ENCODE assay signal across 1 cellular context in the genomic region with DNA sequence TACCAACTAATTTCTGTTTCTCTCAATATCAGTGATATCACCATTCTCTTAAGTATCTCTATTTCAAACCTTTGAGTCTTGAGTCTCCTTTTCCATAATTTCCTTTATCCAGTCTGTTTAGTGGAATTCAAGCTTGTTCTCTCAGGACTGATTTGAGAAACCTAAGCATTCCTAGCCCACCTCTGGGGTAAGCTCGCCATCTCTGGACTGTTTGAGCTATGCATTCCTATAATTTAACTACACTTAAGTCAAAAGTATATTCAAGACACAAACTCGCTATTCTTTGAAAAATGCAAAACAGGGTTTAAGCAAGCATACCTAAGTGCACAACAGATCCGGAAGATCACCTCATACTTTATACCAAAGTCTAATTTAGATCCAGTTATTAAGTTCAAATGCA.
TF ChIP-seq lines count a peak whose summit lies in the region.

No MANE protein-coding gene starts in this region.

TF ChIP-seq in K562, 482 proteins besides CTCF, POLR2A, EP300 and RAD21:
- TF ChIP-seq IRF2 (CRISPR knock-in tag; IDR thresholded peaks at IDR 0.05): no peak
- TF ChIP-seq, protein P1, sequence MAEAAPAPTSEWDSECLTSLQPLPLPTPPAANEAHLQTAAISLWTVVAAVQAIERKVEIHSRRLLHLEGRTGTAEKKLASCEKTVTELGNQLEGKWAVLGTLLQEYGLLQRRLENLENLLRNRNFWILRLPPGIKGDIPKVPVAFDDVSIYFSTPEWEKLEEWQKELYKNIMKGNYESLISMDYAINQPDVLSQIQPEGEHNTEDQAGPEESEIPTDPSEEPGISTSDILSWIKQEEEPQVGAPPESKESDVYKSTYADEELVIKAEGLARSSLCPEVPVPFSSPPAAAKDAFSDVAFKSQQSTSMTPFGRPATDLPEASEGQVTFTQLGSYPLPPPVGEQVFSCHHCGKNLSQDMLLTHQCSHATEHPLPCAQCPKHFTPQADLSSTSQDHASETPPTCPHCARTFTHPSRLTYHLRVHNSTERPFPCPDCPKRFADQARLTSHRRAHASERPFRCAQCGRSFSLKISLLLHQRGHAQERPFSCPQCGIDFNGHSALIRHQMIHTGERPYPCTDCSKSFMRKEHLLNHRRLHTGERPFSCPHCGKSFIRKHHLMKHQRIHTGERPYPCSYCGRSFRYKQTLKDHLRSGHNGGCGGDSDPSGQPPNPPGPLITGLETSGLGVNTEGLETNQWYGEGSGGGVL (CRISPR knock-in tag; IDR thresholded peaks at IDR 0.05): no peak
- no peak for TF ChIP-seq ARID1B (IDR thresholded peaks at IDR 0.05)
- TF ChIP-seq ILK (tag; IDR thresholded peaks at IDR 0.05; ENCODE audit: borderline replicate concordance, low read depth): no peak
- no peak for TF ChIP-seq ZNF184 (CRISPR knock-in tag; IDR thresholded peaks at IDR 0.05)
- TF ChIP-seq SREBF1 (IDR thresholded peaks at IDR 0.05; ENCODE audit: borderline replicate concordance, low read depth, low read length): no peak
- TF ChIP-seq NFIX (CRISPR knock-in tag; IDR thresholded peaks at IDR 0.05; ENCODE audit: low read depth): no peak
- TF ChIP-seq SMC3 (conservative IDR thresholded peaks at IDR 0.05; ENCODE audit: insufficient read depth, low read depth, low read length): no peak
- no peak for TF ChIP-seq GATAD2A (IDR thresholded peaks at IDR 0.05)
- TF ChIP-seq, protein P2, sequence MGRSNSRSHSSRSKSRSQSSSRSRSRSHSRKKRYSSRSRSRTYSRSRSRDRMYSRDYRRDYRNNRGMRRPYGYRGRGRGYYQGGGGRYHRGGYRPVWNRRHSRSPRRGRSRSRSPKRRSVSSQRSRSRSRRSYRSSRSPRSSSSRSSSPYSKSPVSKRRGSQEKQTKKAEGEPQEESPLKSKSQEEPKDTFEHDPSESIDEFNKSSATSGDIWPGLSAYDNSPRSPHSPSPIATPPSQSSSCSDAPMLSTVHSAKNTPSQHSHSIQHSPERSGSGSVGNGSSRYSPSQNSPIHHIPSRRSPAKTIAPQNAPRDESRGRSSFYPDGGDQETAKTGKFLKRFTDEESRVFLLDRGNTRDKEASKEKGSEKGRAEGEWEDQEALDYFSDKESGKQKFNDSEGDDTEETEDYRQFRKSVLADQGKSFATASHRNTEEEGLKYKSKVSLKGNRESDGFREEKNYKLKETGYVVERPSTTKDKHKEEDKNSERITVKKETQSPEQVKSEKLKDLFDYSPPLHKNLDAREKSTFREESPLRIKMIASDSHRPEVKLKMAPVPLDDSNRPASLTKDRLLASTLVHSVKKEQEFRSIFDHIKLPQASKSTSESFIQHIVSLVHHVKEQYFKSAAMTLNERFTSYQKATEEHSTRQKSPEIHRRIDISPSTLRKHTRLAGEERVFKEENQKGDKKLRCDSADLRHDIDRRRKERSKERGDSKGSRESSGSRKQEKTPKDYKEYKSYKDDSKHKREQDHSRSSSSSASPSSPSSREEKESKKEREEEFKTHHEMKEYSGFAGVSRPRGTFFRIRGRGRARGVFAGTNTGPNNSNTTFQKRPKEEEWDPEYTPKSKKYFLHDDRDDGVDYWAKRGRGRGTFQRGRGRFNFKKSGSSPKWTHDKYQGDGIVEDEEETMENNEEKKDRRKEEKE (IDR thresholded peaks at IDR 0.05; ENCODE audit: borderline replicate concordance in 1 of 2, control insufficient read depth in 1 of 2, low read depth in 2 of 2, low read length in 1 of 2): no peak
- TF ChIP-seq, protein P3, sequence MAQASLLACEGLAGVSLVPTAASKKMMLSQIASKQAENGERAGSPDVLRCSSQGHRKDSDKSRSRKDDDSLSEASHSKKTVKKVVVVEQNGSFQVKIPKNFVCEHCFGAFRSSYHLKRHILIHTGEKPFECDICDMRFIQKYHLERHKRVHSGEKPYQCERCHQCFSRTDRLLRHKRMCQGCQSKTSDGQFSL (CRISPR knock-in tag; IDR thresholded peaks at IDR 0.05): no peak
- TF ChIP-seq, protein P3 (tag; IDR thresholded peaks at IDR 0.05): no peak
- TF ChIP-seq ZNF79 (CRISPR knock-in tag; IDR thresholded peaks at IDR 0.05; ENCODE audit: low read depth): no peak
- no peak for TF ChIP-seq E2F1 (CRISPR knock-in tag; IDR thresholded peaks at IDR 0.05)
- TF ChIP-seq ILF3 (IDR thresholded peaks at IDR 0.05; ENCODE audit: borderline replicate concordance): no peak
- no peak for TF ChIP-seq ZNF408 (CRISPR knock-in tag; IDR thresholded peaks at IDR 0.05; ENCODE audit: low read depth)
